Comparison of ENCODE assay signal across 8 cellular contexts in genomic region chr9:100100268-100100667, GRCh38. TPM values are rescaled to one million over a fixed set of nuclear protein-coding genes. Genes with fewer than 3 reads are reported as not detected.
DNase-seq lines count a peak whose midpoint lies in the region; ATAC-seq, FAIRE-seq and TF ChIP-seq lines count a peak whose summit lies in the region.
"Had no signal": no experiment of that assay in that cellular context is flagged by ENCODE, and none has a peak within 500 bp of the region (broad histone marks: within the 10 kb centered on the region; RNA-seq: fewer than 3 reads in every experiment).

No MANE protein-coding gene starts in this region.

- intact Hi-C loops in endothelial cell of umbilical vein (cut with micrococcal nuclease), result no loop called here
- intact Hi-C loops in psoas muscle (cut with DNase I), result loop anchor here in 1 of 2 donors (10.0 kb wide), 1 partner anchor 1295 kb away; the partner anchor contains the start of genes MRPL50 and ZNF189

- H3K4me3 ChIP-seq in GM06990 (replicated peaks; ENCODE audit: low read depth, low read length) (peak overlapping the region; percentile 100), MG63 (peak overlapping the region; percentile 79), endothelial cell of umbilical vein (replicated peaks in 1 of 3; ENCODE audit: insufficient read depth in 1 of 3, low read depth in 1 of 3, low read length in 3 of 3) (peak overlapping the region in 1 of 3 experiments; percentile 85), psoas muscle (peak overlapping the region; percentile 99)

- H3K4me1 ChIP-seq in endothelial cell of umbilical vein (ENCODE audit: control insufficient read depth, extremely low read depth, insufficient read depth, low read length) (peaks cover 20% of the 10 kb centered on the region), psoas muscle (peaks cover 29% of the 10 kb centered on the region)

- dilution Hi-C loops in endothelial cell of umbilical vein (cut with MboI; ENCODE audit: extremely low pct_ligation_motif_present, low sequenced_read_pairs), result no loop called here

- H3K4me2 ChIP-seq in endothelial cell of umbilical vein (ENCODE audit: insufficient read depth, low read length), result peak overlapping the region; percentile 94

- no peak for ATAC-seq in psoas muscle
- ATAC-seq in HG02642 (IDR thresholded peaks at IDR 0.05; ENCODE audit: poor library complexity, unreplicated experiment), result no peak
- no peak for ATAC-seq in GM18520 (IDR thresholded peaks at IDR 0.05; ENCODE audit: unreplicated experiment)

- no peaks in the 10 kb centered on the region for H3K27me3 ChIP-seq in GM06990 (replicated peaks; ENCODE audit: control insufficient read depth, insufficient read depth, low read length)
- H3K27me3 ChIP-seq in MG63, result no peaks in the 10 kb centered on the region
- no peaks in the 10 kb centered on the region for H3K27me3 ChIP-seq in endothelial cell of umbilical vein (ENCODE audit: control insufficient read depth in 2 of 2, insufficient read depth in 2 of 2, low read length in 2 of 2)
- H3K27me3 ChIP-seq in psoas muscle (ENCODE audit: insufficient read depth in 3 of 3, low read length in 2 of 3), result no peaks in the 10 kb centered on the region

- no peaks in the 10 kb centered on the region for H4K20me1 ChIP-seq in endothelial cell of umbilical vein (replicated peaks; ENCODE audit: control insufficient read depth, extremely low read depth, insufficient read depth, low read length)

- WGBS in psoas muscle, 3 donors, result 73 to 75% (median 73%) methylated on average over 2 of the region's 2 CpGs

- TF ChIP-seq CTCF in GM06990 (IDR thresholded peaks at IDR 0.05; ENCODE audit: insufficient read depth, low read length, poor library complexity, severe bottlenecking) (no peak), endothelial cell of umbilical vein (IDR thresholded peaks at IDR 0.05; ENCODE audit: extremely low read depth in 1 of 2, insufficient read depth in 1 of 2, low read depth in 1 of 2, low read length in 2 of 2) (no peak), psoas muscle (IDR thresholded peaks at IDR 0.05) (no peak)

- no peak overlapping the region for H2AFZ ChIP-seq in endothelial cell of umbilical vein (ENCODE audit: low read depth, low read length)

- no TSS peak for BruUV-seq in endothelial cell of umbilical vein (replicated peaks; lab: Mats Ljungman, UMichigan)

- H3K27ac ChIP-seq in endothelial cell of umbilical vein (ENCODE audit: insufficient read depth, low read depth, low read length) (peak overlapping the region; percentile 56), psoas muscle (peak overlapping the region; percentile 97)

- POLR2A ChIA-PET in endothelial cell of umbilical vein (lab: Charles Lee), result no interaction called here

- H3K9me3 ChIP-seq in MG63, result no peaks in the 10 kb centered on the region
- H3K9me3 ChIP-seq in endothelial cell of umbilical vein (replicated peaks; ENCODE audit: control insufficient read depth, insufficient read depth, low read length), result no peaks in the 10 kb centered on the region
- H3K9me3 ChIP-seq in psoas muscle, result no peaks in the 10 kb centered on the region

- H3K36me3 ChIP-seq in GM06990 (ENCODE audit: control insufficient read depth, insufficient read depth, low read length) (peaks cover 4% of the 10 kb centered on the region), MG63 (peaks cover 18% of the 10 kb centered on the region), endothelial cell of umbilical vein (ENCODE audit: control insufficient read depth in 2 of 2, extremely low read depth in 1 of 2, insufficient read depth in 2 of 2, low read length in 2 of 2) (peaks cover 0 to 6% of the 10 kb centered on the region in 2 experiments), psoas muscle (ENCODE audit: insufficient read depth in 1 of 2, low read depth in 1 of 2) (peaks cover under 1 to 34% of the 10 kb centered on the region in 2 donors)

- TF ChIP-seq POLR2A in endothelial cell of umbilical vein (IDR thresholded peaks at IDR 0.05; ENCODE audit: low read depth, low read length), result no peak

- H3K9ac ChIP-seq in endothelial cell of umbilical vein (replicated peaks; ENCODE audit: extremely low read depth, insufficient read depth, low read length), result peak overlapping the region; percentile 78

- H3K9me1 ChIP-seq in endothelial cell of umbilical vein (replicated peaks; ENCODE audit: control insufficient read depth, extremely low read depth, insufficient read depth, low read length), result no peaks in the 10 kb centered on the region

- FAIRE-seq in endothelial cell of umbilical vein (lab: Jason Lieb, UNC), result no peak

- DNase-seq in GM06990 (ENCODE audit: extremely low read depth, insufficient read length) (no peak), MG63 (no peak), endothelial cell of umbilical vein (ENCODE audit: low read depth, low spot score) (no peak), psoas muscle (no peak), NCI-H187 (lab: John Stamatoyannopoulos, UW) (no peak)
- DNase-seq: NCI-H446 had no signal

- peaks cover 30% of the 10 kb centered on the region for H3K79me2 ChIP-seq in endothelial cell of umbilical vein (ENCODE audit: control insufficient read depth, insufficient read depth, low read length)

- CTCF ChIA-PET in endothelial cell of umbilical vein (lab: Charles Lee), result interaction anchor here (1.1 kb wide), 1 partner anchor 10 kb away, joined by 5 read pairs; no protein-coding TSS in a partner anchor

TF ChIP-seq in endothelial cell of umbilical vein, 7 proteins besides CTCF, POLR2A, EP300 and RAD21:
- no peak for TF ChIP-seq EZH2 (IDR thresholded peaks at IDR 0.05; ENCODE audit: borderline replicate concordance, low read depth, low read length, severe bottlenecking)
- no peak for TF ChIP-seq POLR2AphosphoS5 (IDR thresholded peaks at IDR 0.05; ENCODE audit: insufficient read depth, low read depth, low read length)
- TF ChIP-seq MAX (IDR thresholded peaks at IDR 0.05; ENCODE audit: insufficient read depth, insufficient read length), result no peak
- TF ChIP-seq JUN (IDR thresholded peaks at IDR 0.05; ENCODE audit: borderline replicate concordance, insufficient read depth, insufficient read length, low read depth), result no peak
- no peak for TF ChIP-seq MYC (IDR thresholded peaks at IDR 0.05; ENCODE audit: low read depth, low read length)
- TF ChIP-seq FOS (IDR thresholded peaks at IDR 0.05; ENCODE audit: borderline replicate concordance, insufficient read depth, low read length), result no peak
- no peak for TF ChIP-seq GATA2 (IDR thresholded peaks at IDR 0.05; ENCODE audit: insufficient read depth, insufficient read length, low read depth, low read length)
TF ChIP-seq in endothelial cell of umbilical vein: peak in this region for 0.

RNA-seq across cellular contexts. Expression of gene INVS, which starts 1.2 kb away (rescaled TPM):
- total RNA-seq in MG63 (2014; rRNA removed; shearing (Covaris generic); ENCODE audit: low replicate concordance), result 12.2 and 14.0 TPM in 2 replicates
- total RNA-seq in endothelial cell of umbilical vein, result 17.9 and 20.3 TPM in 2 replicates
- polyA plus RNA-seq in endothelial cell of umbilical vein, result 6.7 and 8.5 TPM in 2 replicates
- 10.2 and 11.7 TPM in 2 replicates for polyA plus RNA-seq in endothelial cell of umbilical vein (2011; cell fraction: cytosol; rRNA removed)
- 30.7 and 30.9 TPM in 2 replicates for polyA plus RNA-seq in endothelial cell of umbilical vein (2011; cell fraction: nucleus; rRNA removed)
- polyA plus RNA-seq in endothelial cell of umbilical vein (2012), result 11.1 and 14.3 TPM in 2 replicates
- polyA minus RNA-seq in endothelial cell of umbilical vein, result 33.4 and 34.4 TPM in 2 replicates
- polyA minus RNA-seq in endothelial cell of umbilical vein (2011; cell fraction: cytosol; rRNA and poly(A)+ RNA removed), result 11.3 TPM
- polyA minus RNA-seq in endothelial cell of umbilical vein (2011; cell fraction: nucleus; rRNA and poly(A)+ RNA removed), result 45.8 and 66.5 TPM in 2 replicates
- 1 to 10 TPM; 4.1 to 7.3 (median 5.9) TPM for total RNA-seq in psoas muscle
- 1 to 10 TPM; 1.6 to 6.5 (median 2.0) TPM for polyA plus RNA-seq in psoas muscle

RNA-seq across cellular contexts. Expression of gene ERP44, which starts 1.5 kb away (rescaled TPM):
- total RNA-seq in MG63 (2014; rRNA removed; shearing (Covaris generic); ENCODE audit: low replicate concordance), result 9.3 and 9.9 TPM in 2 replicates
- total RNA-seq in endothelial cell of umbilical vein (19.3 and 21.4 TPM in 2 replicates), psoas muscle (10 to 100 TPM in 2 of 4 donors, 1 to 10 TPM in 2; 7.5 to 12.1 (median 9.9) TPM)
- polyA plus RNA-seq in endothelial cell of umbilical vein (8.6 and 9.9 TPM in 2 replicates), psoas muscle (10 to 100 TPM; 10.9 to 14.3 (median 10.9) TPM)
- 14.0 and 14.1 TPM in 2 replicates for polyA plus RNA-seq in endothelial cell of umbilical vein (2011; cell fraction: cytosol; rRNA removed)
- 11.0 and 13.1 TPM in 2 replicates for polyA plus RNA-seq in endothelial cell of umbilical vein (2011; cell fraction: nucleus; rRNA removed)
- 26.1 and 27.0 TPM in 2 replicates for polyA plus RNA-seq in endothelial cell of umbilical vein (2012)
- polyA minus RNA-seq in endothelial cell of umbilical vein, result 6.1 and 7.2 TPM in 2 replicates
- 5.8 TPM for polyA minus RNA-seq in endothelial cell of umbilical vein (2011; cell fraction: cytosol; rRNA and poly(A)+ RNA removed)
- 12.6 and 16.1 TPM in 2 replicates for polyA minus RNA-seq in endothelial cell of umbilical vein (2011; cell fraction: nucleus; rRNA and poly(A)+ RNA removed)
